In the genomic region with DNA sequence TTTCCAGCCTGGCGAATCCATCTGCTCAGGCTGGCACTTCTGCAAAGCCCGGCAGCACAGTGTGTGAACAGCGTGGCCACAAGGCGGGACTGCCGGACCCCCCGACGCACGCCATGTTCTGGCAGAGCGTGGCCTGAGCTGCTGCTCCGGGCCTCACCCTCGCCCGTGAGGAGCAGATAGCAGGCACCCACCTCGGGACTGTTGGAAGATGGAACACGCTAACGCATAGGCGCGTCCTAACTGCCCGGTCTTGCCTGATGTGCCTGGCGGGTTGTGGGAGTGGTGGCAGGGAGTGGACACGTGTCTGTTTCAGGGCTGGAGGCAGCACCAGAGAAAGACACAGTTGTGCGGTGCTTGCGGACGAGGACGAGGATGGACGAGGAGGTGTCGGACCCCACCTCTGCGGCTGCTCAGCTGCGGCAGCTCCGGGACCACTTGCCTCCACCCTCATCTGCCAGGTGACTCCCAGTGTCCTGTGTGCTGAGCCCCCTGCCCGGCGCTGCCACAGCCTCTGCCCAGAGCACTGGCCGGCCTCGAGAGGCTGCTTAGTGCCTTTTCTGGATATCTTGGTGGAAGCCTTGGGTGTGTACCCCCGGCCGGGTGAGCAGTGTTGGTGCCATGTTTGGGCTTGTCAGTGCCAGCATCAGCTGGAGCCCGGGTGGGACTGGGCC, we compare ENCODE assay signal across 31 cellular contexts. TPM values are rescaled to one million over a fixed set of nuclear protein-coding genes. Genes with fewer than 3 reads are reported as not detected.
DNase-seq lines count a peak whose midpoint lies in the region; ATAC-seq and TF ChIP-seq lines count a peak whose summit lies in the region.
"Had no signal": no experiment of that assay in that cellular context is flagged by ENCODE, and none has a peak within 500 bp of the region (broad histone marks: within the 10 kb centered on the region; RNA-seq: fewer than 3 reads in every experiment).

No MANE protein-coding gene starts in this region.

- H3K27me3 ChIP-seq in BE2C = no peaks in the 10 kb centered on the region
- no peaks in the 10 kb centered on the region for H3K27me3 ChIP-seq in SJCRH30
- H3K27me3 ChIP-seq in left ventricle myocardium inferior (ENCODE audit: low read depth) = no peaks in the 10 kb centered on the region

- peak overlapping the region; percentile 88; the same call in 1 of the 2 replicates for H3K27ac ChIP-seq in SJCRH30
- H3K27ac ChIP-seq in left ventricle myocardium inferior (replicated peaks) = no peak overlapping the region
- H3K27ac ChIP-seq: HL-60 had no signal

- no peak for TF ChIP-seq CTCF in BE2C (IDR thresholded peaks at IDR 0.05; ENCODE audit: low read depth, low read length)
- no peak for TF ChIP-seq CTCF in left ventricle myocardium inferior (IDR thresholded peaks at IDR 0.05; ENCODE audit: borderline replicate concordance)

- no peaks in the 10 kb centered on the region for H3K9me3 ChIP-seq in BE2C
- H3K9me3 ChIP-seq in SJCRH30 (replicated peaks) = no peaks in the 10 kb centered on the region
- H3K9me3 ChIP-seq in left ventricle myocardium inferior (replicated peaks) = no peaks in the 10 kb centered on the region
- H3K9me3 ChIP-seq: HAP-1 had no signal

- H3K4me3 ChIP-seq in BE2C (ENCODE audit: low read depth, low read length) (no peak overlapping the region), SJCRH30 (no peak overlapping the region), left ventricle myocardium inferior (no peak overlapping the region)
- H3K4me3 ChIP-seq: HAP-1, smooth muscle cell had no signal

- H3K36me3 ChIP-seq in BE2C = no peaks in the 10 kb centered on the region
- no peaks in the 10 kb centered on the region for H3K36me3 ChIP-seq in SJCRH30
- peaks cover 36% of the 10 kb centered on the region for H3K36me3 ChIP-seq in left ventricle myocardium inferior
- H3K36me3 ChIP-seq: HAP-1 had no signal

- intact Hi-C loops in left ventricle myocardium inferior (cut with micrococcal nuclease) (no loop called here), posterior cingulate gyrus (cut with DNase I) (no loop called here)

- ATAC-seq in GM21423 (IDR thresholded peaks at IDR 0.05; ENCODE audit: unreplicated experiment) = no peak
- ATAC-seq: PC-3; stimulated activated naive CD8-positive, alpha-beta T cell treated with anti-CD3 and anti-CD28 coated beads, Interleukin-15, Interleukin-2, amounts not matched to agents 100 U/mL and 50 U/mL, for 24 hours; T-helper 17 cell had no signal

- H3K4me1 ChIP-seq in BE2C (no peaks in the 10 kb centered on the region), SJCRH30 (peaks cover 21% of the 10 kb centered on the region), left ventricle myocardium inferior (no peaks in the 10 kb centered on the region)
- H3K4me1 ChIP-seq: HAP-1 had no signal

- DNase-seq in BE2C (peak; percentile 7), SJCRH30 (no peak), left ventricle myocardium inferior (peak; percentile 15), posterior cingulate gyrus (peak in 6 of 10 donors; percentile 2 to 77 (median 26)), NCI-H748 (lab: John Stamatoyannopoulos, UW; ENCODE audit: unreplicated experiment) (no peak), pons (ENCODE audit: low spot score) (no peak)
- DNase-seq: activated CD4-positive, alpha-beta memory T cell treated with anti-CD3 and anti-CD28 coated beads, Interleukin-2, amount 10 ng/mL, durations not matched to agents 7 days and 5 days; activated CD8-positive, alpha-beta memory T cell treated with anti-CD3 and anti-CD28 coated beads, Interleukin-2, amount 50 U/mL, for 48 hours; activated naive CD4-positive, alpha-beta T cell treated with anti-CD3 and anti-CD28 coated beads, Interleukin-2, amount 10 ng/mL, durations not matched to agents 7 days and 5 days; anterior cingulate cortex; cortex of kidney; DMS 273 treated with DMSO at 0.1 percent for 48 hours; effector memory CD4-positive, alpha-beta T cell; immature natural killer cell; Karpas-422; NCI-H2029; NCI-H524; NK-92 treated with Interleukin-12 subunit alpha and Interleukin-12 subunit beta, amount 100 ng/mL, for 24 hours; PC-3; stimulated activated CD4-positive, alpha-beta T cell treated with anti-CD3 and anti-CD28 coated beads, Interleukin-1b, Interleukin-23, amount 100 ng/mL, for 48 hours; stimulated activated naive CD8-positive, alpha-beta T cell treated with anti-CD3 and anti-CD28 coated beads, Interleukin-15, Interleukin-2, amounts not matched to agents 100 U/mL and 50 U/mL, for 24 hours had no signal

RNA-seq across cellular contexts. Expression of a gene that starts 28.2 kb away (rescaled TPM):
- polyA plus RNA-seq in BE2C (2012; ENCODE audit: insufficient read depth, insufficient read length, low read depth) = 32.7 TPM
- 3.4 and 5.8 TPM in 2 replicates for total RNA-seq in SJCRH30 (2014; rRNA removed; shearing (Covaris generic))
- total RNA-seq in left ventricle myocardium inferior = 5.9 TPM

RNA-seq across cellular contexts. Expression of a gene that starts 31.1 kb away (rescaled TPM):
- not detected for polyA plus RNA-seq in BE2C (2012; ENCODE audit: insufficient read depth, insufficient read length, low read depth)
- total RNA-seq in SJCRH30 (2014; rRNA removed; shearing (Covaris generic)) = not detected in 2 replicates
- not detected for total RNA-seq in left ventricle myocardium inferior
- total RNA-seq: activated CD4-positive, alpha-beta memory T cell treated with anti-CD3 and anti-CD28 coated beads, Interleukin-2, amount 10 ng/mL, durations not matched to agents 7 days and 5 days; CD8-positive, alpha-beta memory T cell; epithelial cell of proximal tubule; mesenteric fat pad; myocyte; PC-3; smooth muscle cell; T-helper 17 cell; temporal lobe had no signal
- polyA plus RNA-seq: CD8-positive, alpha-beta memory T cell; immature natural killer cell; smooth muscle cell had no signal

Comparison
In these comparisons a context has a peak if more than half of its experiments do, and no peak if none do; other contexts are left out.
1. DNase-seq: peak in BE2C (single experiment), left ventricle myocardium inferior (single experiment) and posterior cingulate gyrus (6 of 10); none in SJCRH30 (0 of 2), NCI-H748 (single experiment) and pons (single experiment).